ENCODE assay signal across 9 cellular contexts in genomic region chr10:84097787-84098353, GRCh38. TPM values are rescaled to one million over a fixed set of nuclear protein-coding genes. Genes with fewer than 3 reads are reported as not detected.
A peak's percentile ranks its signal among the peaks of the same experiment; 100 is the strongest.
DNase-seq lines count a peak whose midpoint lies in the region; ATAC-seq, FAIRE-seq and TF ChIP-seq lines count a peak whose summit lies in the region.
"Had no signal": no experiment of that assay in that cellular context is flagged by ENCODE, and none has a peak within 500 bp of the region (broad histone marks: within the 10 kb centered on the region; RNA-seq: fewer than 3 reads in every experiment).

No MANE protein-coding gene starts in this region.

- TF ChIP-seq EP300 in GM12878 (IDR thresholded peaks at IDR 0.05; ENCODE audit: borderline replicate concordance in 1 of 2, control insufficient read depth in 1 of 2, low read depth in 2 of 2, low read length in 2 of 2), result no peak

- no peak overlapping the region for H3K4me2 ChIP-seq in GM12878 (ENCODE audit: control insufficient read depth, insufficient read depth)
- no peak overlapping the region for H3K4me2 ChIP-seq in mesendoderm (ENCODE audit: low read length)

- DNase-seq in EL, result peak; percentile 9
- no peak for DNase-seq in GM12878 (ENCODE audit: low read depth, low spot score)
- DNase-seq in myocyte (ENCODE audit: low read depth), result peak; percentile 16
- DNase-seq in mesendoderm, result no peak
- DNase-seq in urothelium cell line (ENCODE audit: low spot score), result no peak
- no peak for DNase-seq in testis
- DNase-seq in A172 (ENCODE audit: low spot score), result no peak
- DNase-seq: activated CD4-positive, alpha-beta T cell treated with anti-CD3 and anti-CD28 coated beads for 1 hour had no signal

- H3K4ac ChIP-seq in mesendoderm (ENCODE audit: low read depth, low read length), result no peak overlapping the region

- H2BK120ac ChIP-seq in mesendoderm (ENCODE audit: low read depth, low read length), result no peak overlapping the region

- intact Hi-C loops in GM12878 (cut with micrococcal nuclease; ENCODE audit: unreplicated experiment), result no loop called here
- intact Hi-C loops in testis (cut with DNase I; ENCODE audit: low total_unique reads), result no loop called here

- H3K9me3 ChIP-seq in GM12878 (replicated peaks; ENCODE audit: control insufficient read depth, insufficient read depth, low read length) (no peaks in the 10 kb centered on the region), testis (no peaks in the 10 kb centered on the region)

- no peak overlapping the region for H2BK5ac ChIP-seq in mesendoderm (ENCODE audit: low read length)

- H3K9ac ChIP-seq in GM12878 (ENCODE audit: control insufficient read depth, insufficient read depth, low read length) (no peak overlapping the region), mesendoderm (ENCODE audit: low read length) (no peak overlapping the region)

- H3K36me3 ChIP-seq in GM12878 (ENCODE audit: control insufficient read depth in 2 of 2, insufficient read depth in 2 of 2, low read length in 1 of 2), result no peaks in the 10 kb centered on the region
- H3K36me3 ChIP-seq in mesendoderm (ENCODE audit: control insufficient read depth, insufficient read depth, low read length), result no peaks in the 10 kb centered on the region
- no peaks in the 10 kb centered on the region for H3K36me3 ChIP-seq in testis (ENCODE audit: low read depth, missing control alignments)

- H3K4me3 ChIP-seq in GM12878 (no peak overlapping the region), mesendoderm (ENCODE audit: low read length) (no peak overlapping the region), testis (no peak overlapping the region)

- no peaks in the 10 kb centered on the region for H3K4me1 ChIP-seq in GM12878 (ENCODE audit: control insufficient read depth, insufficient read depth, low read length)
- no peaks in the 10 kb centered on the region for H3K4me1 ChIP-seq in mesendoderm (ENCODE audit: control insufficient read depth, low read depth, low read length)
- H3K4me1 ChIP-seq in testis, result no peaks in the 10 kb centered on the region

- no peak overlapping the region for H2BK15ac ChIP-seq in mesendoderm (replicated peaks; ENCODE audit: low read depth)

- no peaks in the 10 kb centered on the region for H3K79me1 ChIP-seq in mesendoderm (ENCODE audit: low read length)

- SMC1A ChIA-PET in GM12878 (lab: Charles Lee; ENCODE audit: uncharacterized antibody, unreplicated experiment), result interaction anchor here (0.6 to 1.1 kb wide), 3 partner anchors 50 to 113 kb away, joined by 3 read pairs; no protein-coding TSS in a partner anchor

- TF ChIP-seq CTCF in LNCAP (IDR thresholded peaks at IDR 0.05), result peak; percentile 71
- TF ChIP-seq CTCF in GM12878 (IDR thresholded peaks at IDR 0.05 in 2 of 3, conservative IDR thresholded peaks at IDR 0.05 in 1 of 3; ENCODE audit: control insufficient read depth in 2 of 3, extremely low read depth in 1 of 3, insufficient read depth in 1 of 3, low read depth in 3 of 3, low read length in 3 of 3), result peak; percentile 47 to 54 (median 51); a peak in 5 of 6 replicates
- peak in 1 of 3 experiments; percentile 18 for TF ChIP-seq CTCF in testis (IDR thresholded peaks at IDR 0.05)

- H3K18ac ChIP-seq in mesendoderm (ENCODE audit: low read length), result no peak overlapping the region

- peak; percentile 41 for TF ChIP-seq RAD21 in GM12878 (IDR thresholded peaks at IDR 0.05; ENCODE audit: insufficient read depth, low read depth, low read length)

- no peak overlapping the region for H4K5ac ChIP-seq in mesendoderm (ENCODE audit: low read length)

- H3K27ac ChIP-seq in GM12878 (ENCODE audit: control insufficient read depth, insufficient read depth) (no peak overlapping the region), mesendoderm (ENCODE audit: low read depth, low read length) (no peak overlapping the region), testis (no peak overlapping the region)

- no peak overlapping the region for H4K8ac ChIP-seq in mesendoderm (ENCODE audit: low read depth, low read length)

- no peaks in the 10 kb centered on the region for H4K20me1 ChIP-seq in GM12878 (ENCODE audit: control insufficient read depth, insufficient read depth)

- CTCF ChIA-PET in GM12878 (lab: Yijun Ruan, JAX), result interaction anchor here (0.7 to 1.3 kb wide), 5 partner anchors 9 to 412 kb away, joined by 3 read pairs; no protein-coding TSS in a partner anchor

- ATAC-seq in GM12878, result 0 out of 3 replicates have a peak, but pooled peaks have one; percentile 39

- RAD21 ChIA-PET in GM12878 (lab: Charles Lee; ENCODE audit: unreplicated experiment), result no interaction called here

- in situ Hi-C loops in GM12878 (cut with MboI), result no loop called here

- H3K79me2 ChIP-seq in GM12878 (ENCODE audit: control insufficient read depth, insufficient read depth, low read length) (no peaks in the 10 kb centered on the region), mesendoderm (ENCODE audit: control insufficient read depth, insufficient read depth, low read length) (no peaks in the 10 kb centered on the region)

- WGBS in GM12878 (ENCODE audit: insufficient coverage, insufficient replicate concordance, low lambda C conversion rate, missing lambda C conversion rate), result 12% methylated on average over 4 of the region's 4 CpGs
- WGBS in mesendoderm (ENCODE audit: extremely low coverage, insufficient coverage, low lambda C conversion rate), result no CpG with 5 or more reads among the region's 4 CpGs
- WGBS in testis, 2 donors, result 36 to 43% methylated on average over 4 of the region's 4 CpGs

- BruUV-seq in GM12878 (replicated peaks; lab: Mats Ljungman, UMichigan), result no TSS peak

- H3K56ac ChIP-seq in mesendoderm (ENCODE audit: low read length), result no peak overlapping the region

- no peak overlapping the region for H3K23ac ChIP-seq in mesendoderm (ENCODE audit: low read length)

- FAIRE-seq in GM12878 (lab: Jason Lieb, UNC) (no peak), urothelium cell line (lab: Jason Lieb, UNC) (no peak)

- H3K27me3 ChIP-seq in GM12878 (replicated peaks in 1 of 2; ENCODE audit: control insufficient read depth in 2 of 2, insufficient read depth in 2 of 2, low read length in 1 of 2), result no peaks in the 10 kb centered on the region; a peak in 1 of 4 replicates
- no peaks in the 10 kb centered on the region for H3K27me3 ChIP-seq in mesendoderm (ENCODE audit: insufficient read depth, low read length, poor library complexity)
- H3K27me3 ChIP-seq in testis, result no peaks in the 10 kb centered on the region

- no peak overlapping the region for H2AFZ ChIP-seq in GM12878 (ENCODE audit: control insufficient read depth, low read depth, low read length)

- POLR2A ChIA-PET in GM12878 (lab: Charles Lee), result no interaction called here

- TF ChIP-seq POLR2A in GM12878 (IDR thresholded peaks at IDR 0.05; ENCODE audit: low read depth, low read length) (no peak), testis (IDR thresholded peaks at IDR 0.05) (no peak)

- H2AK5ac ChIP-seq in mesendoderm (ENCODE audit: low read length), result no peak overlapping the region

TF ChIP-seq in GM12878, 131 proteins besides CTCF, POLR2A, EP300 and RAD21 (continues in another document):
- TF ChIP-seq MYC (IDR thresholded peaks at IDR 0.05; ENCODE audit: insufficient read depth, insufficient read length, insufficient replicate concordance, low read length, severe bottlenecking), result no peak
- TF ChIP-seq E4F1 (IDR thresholded peaks at IDR 0.05; ENCODE audit: borderline replicate concordance, partially characterized antibody), result no peak
- TF ChIP-seq RFX5 (IDR thresholded peaks at IDR 0.05; ENCODE audit: low read depth, low read length), result no peak
- TF ChIP-seq WRNIP1 (IDR thresholded peaks at IDR 0.05; ENCODE audit: borderline replicate concordance, low read depth, low read length), result no peak
- TF ChIP-seq CREM (IDR thresholded peaks at IDR 0.05; ENCODE audit: low read depth), result no peak

RNA-seq across cellular contexts. Expression of gene GHITM, which starts 41.4 kb away (rescaled TPM):
- 22.9 and 24.6 TPM in 2 replicates for total RNA-seq in GM12878 (2013; cell fraction: nucleolus; rRNA removed)
- 153 and 180 TPM in 2 replicates for total RNA-seq in GM12878 (2014; rRNA removed)
- 153 and 157 TPM in 2 replicates for total RNA-seq in GM12878 (2014; rRNA removed; fragmentation: Illumina TruSeq; extraction: Trizol)
- total RNA-seq in GM12878 (2021), result 120 and 128 TPM in 2 replicates
- polyA plus RNA-seq in GM12878 (2011; ENCODE audit: low read depth), result 92.5 TPM
- 257 and 294 TPM in 2 replicates for polyA plus RNA-seq in GM12878 (2011; rRNA removed)
- polyA plus RNA-seq in GM12878 (2011; cell fraction: cytosol; rRNA removed), result 147 and 172 TPM in 2 replicates
- 69.2 and 70.0 TPM in 2 replicates for polyA plus RNA-seq in GM12878 (2011; cell fraction: nucleus; rRNA removed)
- polyA plus RNA-seq in GM12878 (2012), result 97.0 and 105 TPM in 2 replicates
- polyA plus RNA-seq in GM12878 (2014; fragmentation: Illumina TruSeq; extraction: Trizol), result 147 and 190 TPM in 2 replicates
- 100 to 1,000 TPM; 366 to 501 TPM for polyA plus RNA-seq in GM12878 (2014; fragmentation: Nextera tagmentation; extraction: Ambion mirVana)
- 146 and 162 TPM in 2 replicates for polyA plus RNA-seq in GM12878 (2014; rRNA removed)
- 100 to 1,000 TPM; 295 to 299 TPM for polyA plus RNA-seq in GM12878 (2016; fragmentation: Nextera tagmentation; extraction: Ambion mirVana)
- 132 and 140 TPM in 2 replicates for polyA minus RNA-seq in GM12878 (2011; rRNA and poly(A)+ RNA removed)
- polyA minus RNA-seq in GM12878 (2011; cell fraction: cytosol; rRNA and poly(A)+ RNA removed), result 36.9 and 41.3 TPM in 2 replicates
- 14.1 and 21.1 TPM in 2 replicates for polyA minus RNA-seq in GM12878 (2011; cell fraction: nucleus; rRNA and poly(A)+ RNA removed)
- 232 and 248 TPM in 2 replicates for total RNA-seq in myocyte
- 151 TPM for polyA plus RNA-seq in myocyte (2012)
- polyA plus RNA-seq in mesendoderm (2013, experiment 1 of 2), result 77.3 TPM
- 76.6 TPM for polyA plus RNA-seq in mesendoderm (2013, experiment 2 of 2)
- 100 to 1,000 TPM; 140 to 220 TPM for total RNA-seq in testis
- 284 TPM for polyA plus RNA-seq in testis (ENCODE audit: insufficient read depth, low read depth, low replicate concordance)
- total RNA-seq in A172 (2014; rRNA removed; shearing (Covaris generic)), result 364 and 445 TPM in 2 replicates

Comparison
In these comparisons a context has a peak if more than half of its experiments do, and no peak if none do; other contexts are left out.
1. DNase-seq: peak in EL (single experiment) and myocyte (single experiment); none in GM12878 (single experiment), mesendoderm (single experiment), urothelium cell line (single experiment), testis (single experiment) and A172 (single experiment).